26 cellular contexts compared by ENCODE assay signal in genomic region chr3:131883086-131883485, GRCh38.
"Had no signal": no experiment of that assay in that cellular context is flagged by ENCODE, and none has a peak within 500 bp of the region (broad histone marks: within the 10 kb centered on the region; RNA-seq: fewer than 3 reads in every experiment).

No MANE protein-coding gene starts in this region.

- H3K36me3 ChIP-seq: colonic mucosa, esophagus muscularis mucosa, gastroesophageal sphincter, heart left ventricle, ovary, sigmoid colon, thoracic aorta, tibial nerve, upper lobe of left lung had no signal

- DNase-seq: colonic mucosa; effector CD8-positive, alpha-beta T cell; endodermal cell; heart left ventricle; kidney; mesendoderm; midbrain; naive thymus-derived CD4-positive, alpha-beta T cell; nephron progenitor cell; nucleus accumbens; ovary; posterior cingulate gyrus; psoas muscle; right cardiac atrium; sigmoid colon; stimulated activated CD4-positive, alpha-beta T cell treated with anti-CD3 and anti-CD28 coated beads, Interleukin-2, amount 100 ng/mL, for 24 hours; stimulated activated CD4-positive, alpha-beta T cell treated with anti-CD3 and anti-CD28 coated beads, Interleukin-4, amount 100 ng/mL, for 24 hours; stimulated activated naive CD4-positive, alpha-beta T cell treated with Interleukin-2 at 50 U/mL for 16 hours; substantia nigra; upper lobe of left lung had no signal

- H3K4me2 ChIP-seq: hepatocyte had no signal

- H3K79me2 ChIP-seq: hepatocyte had no signal

- H2AFZ ChIP-seq: hepatocyte had no signal

- H3K4me3 ChIP-seq: colonic mucosa, esophagus muscularis mucosa, gastroesophageal sphincter, heart left ventricle, hepatocyte, ovary, psoas muscle, sigmoid colon, thoracic aorta, tibial nerve, upper lobe of left lung had no signal

- H3K27ac ChIP-seq: colonic mucosa, esophagus muscularis mucosa, foreskin keratinocyte, gastroesophageal sphincter, heart left ventricle, hepatocyte, ovary, psoas muscle, sigmoid colon, thoracic aorta, tibial nerve, upper lobe of left lung had no signal

- H3K4me1 ChIP-seq: colonic mucosa, esophagus muscularis mucosa, foreskin keratinocyte, gastroesophageal sphincter, heart left ventricle, psoas muscle, tibial nerve, upper lobe of left lung had no signal

- H3K27me3 ChIP-seq: colonic mucosa, esophagus muscularis mucosa, foreskin keratinocyte, gastroesophageal sphincter, hepatocyte, ovary, sigmoid colon, tibial nerve, upper lobe of left lung had no signal

- H3K9me3 ChIP-seq: colonic mucosa, esophagus muscularis mucosa, gastroesophageal sphincter, ovary, psoas muscle, sigmoid colon, thoracic aorta, tibial nerve, upper lobe of left lung had no signal
